1 cellular context compared by ENCODE assay signal in the genomic region with DNA sequence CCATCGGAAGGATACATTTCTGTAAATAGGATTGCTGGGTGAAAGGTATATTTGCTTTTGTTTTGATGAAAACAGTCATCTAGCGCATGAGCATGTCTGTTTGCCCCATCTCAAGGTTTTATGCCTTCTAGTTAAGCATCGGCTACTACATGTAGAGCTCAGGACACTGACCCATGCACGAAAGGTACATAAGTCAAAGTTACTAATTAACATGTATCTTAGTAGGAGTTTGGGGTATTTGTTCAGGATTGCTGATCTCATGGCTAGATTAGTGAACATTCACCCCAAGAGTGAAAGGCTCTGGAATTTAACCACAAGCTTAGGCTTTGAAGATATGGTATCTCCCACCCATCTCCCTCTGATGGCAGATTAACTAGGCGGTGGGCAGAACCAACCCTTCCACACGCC.
TF ChIP-seq lines count a peak whose summit lies in the region.

No MANE protein-coding gene starts in this region.

TF ChIP-seq in HepG2, 621 proteins besides CTCF, POLR2A, EP300 and RAD21 (continued from another document and continues in another):
- TF ChIP-seq, protein P1, sequence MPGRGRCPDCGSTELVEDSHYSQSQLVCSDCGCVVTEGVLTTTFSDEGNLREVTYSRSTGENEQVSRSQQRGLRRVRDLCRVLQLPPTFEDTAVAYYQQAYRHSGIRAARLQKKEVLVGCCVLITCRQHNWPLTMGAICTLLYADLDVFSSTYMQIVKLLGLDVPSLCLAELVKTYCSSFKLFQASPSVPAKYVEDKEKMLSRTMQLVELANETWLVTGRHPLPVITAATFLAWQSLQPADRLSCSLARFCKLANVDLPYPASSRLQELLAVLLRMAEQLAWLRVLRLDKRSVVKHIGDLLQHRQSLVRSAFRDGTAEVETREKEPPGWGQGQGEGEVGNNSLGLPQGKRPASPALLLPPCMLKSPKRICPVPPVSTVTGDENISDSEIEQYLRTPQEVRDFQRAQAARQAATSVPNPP (CRISPR knock-in tag; IDR thresholded peaks at IDR 0.05): no peak
- TF ChIP-seq FOXA1 (IDR thresholded peaks at IDR 0.05) (no peak), FOXA1 (CRISPR knock-in tag; IDR thresholded peaks at IDR 0.05) (peak; percentile 35), ARNT2 (CRISPR knock-in tag; IDR thresholded peaks at IDR 0.05; ENCODE audit: low read depth) (peak; percentile 10; the same call in 1 of the 2 replicates), ZNF274 (CRISPR knock-in tag; IDR thresholded peaks at IDR 0.05) (no peak), YEATS2 (CRISPR knock-in tag; IDR thresholded peaks at IDR 0.05; ENCODE audit: borderline replicate concordance) (no peak), ZMYM4 (CRISPR knock-in tag; IDR thresholded peaks at IDR 0.05) (no peak), NR1H2 (CRISPR knock-in tag; IDR thresholded peaks at IDR 0.05; ENCODE audit: borderline replicate concordance, low read depth) (no peak), YEATS4 (CRISPR knock-in tag; IDR thresholded peaks at IDR 0.05; ENCODE audit: borderline replicate concordance) (no peak), ZSCAN30 (CRISPR knock-in tag; IDR thresholded peaks at IDR 0.05) (no peak), ZNF3 (CRISPR knock-in tag; IDR thresholded peaks at IDR 0.05) (no peak), ATF7 (IDR thresholded peaks at IDR 0.05) (no peak), ATF7 (CRISPR knock-in tag; IDR thresholded peaks at IDR 0.05) (no peak), ATM (IDR thresholded peaks at IDR 0.05; ENCODE audit: borderline replicate concordance) (no peak), SAP130 (CRISPR knock-in tag; IDR thresholded peaks at IDR 0.05; ENCODE audit: low read depth) (peak; percentile 45; the same call in 1 of the 2 replicates), ZNF746 (CRISPR knock-in tag; IDR thresholded peaks at IDR 0.05) (no peak), MIXL1 (CRISPR knock-in tag; IDR thresholded peaks at IDR 0.05) (peak; percentile 85), JARID2 (CRISPR knock-in tag; IDR thresholded peaks at IDR 0.05; ENCODE audit: insufficient replicate concordance) (no peak), FOXC1 (CRISPR knock-in tag; IDR thresholded peaks at IDR 0.05; ENCODE audit: borderline replicate concordance) (no peak), RAD51 (IDR thresholded peaks at IDR 0.05; ENCODE audit: borderline replicate concordance) (no peak), ZNF251 (CRISPR knock-in tag; IDR thresholded peaks at IDR 0.05) (no peak), MBNL3 (CRISPR knock-in tag; conservative IDR thresholded peaks at IDR 0.05) (no peak), ZNF333 (CRISPR knock-in tag; IDR thresholded peaks at IDR 0.05; ENCODE audit: borderline replicate concordance) (no peak), DR1 (CRISPR knock-in tag; IDR thresholded peaks at IDR 0.05) (no peak), ZNF777 (CRISPR knock-in tag; IDR thresholded peaks at IDR 0.05) (no peak), STAT5B (CRISPR knock-in tag; IDR thresholded peaks at IDR 0.05) (no peak), ZSCAN12 (CRISPR knock-in tag; IDR thresholded peaks at IDR 0.05) (no peak), CBX5 (CRISPR knock-in tag; IDR thresholded peaks at IDR 0.05; ENCODE audit: borderline replicate concordance) (no peak), MED1 (CRISPR knock-in tag; IDR thresholded peaks at IDR 0.05) (peak; percentile 37), SIX1 (CRISPR knock-in tag; IDR thresholded peaks at IDR 0.05; ENCODE audit: borderline replicate concordance) (peak; percentile 5; the same call in 1 of the 2 replicates), PTBP1 (IDR thresholded peaks at IDR 0.05; ENCODE audit: low read depth, low read length, poor library complexity, severe bottlenecking) (no peak), PHF21A (CRISPR knock-in tag; IDR thresholded peaks at IDR 0.05) (peak; percentile 17; the same call in 1 of the 2 replicates), ZNF605 (CRISPR knock-in tag; IDR thresholded peaks at IDR 0.05) (no peak), HMG20B (CRISPR knock-in tag; conservative IDR thresholded peaks at IDR 0.05) (no peak), KDM3A (CRISPR knock-in tag; IDR thresholded peaks at IDR 0.05; ENCODE audit: low read depth) (no peak), MIER3 (CRISPR knock-in tag; IDR thresholded peaks at IDR 0.05; ENCODE audit: borderline replicate concordance) (peak; percentile 66; the same call in 1 of the 2 replicates), HNRNPL (IDR thresholded peaks at IDR 0.05; ENCODE audit: low read depth, low read length) (no peak), GZF1 (CRISPR knock-in tag; IDR thresholded peaks at IDR 0.05) (no peak), RBAK (CRISPR knock-in tag; IDR thresholded peaks at IDR 0.05) (no peak), ZFY (CRISPR knock-in tag; IDR thresholded peaks at IDR 0.05) (no peak), KMT2A (CRISPR knock-in tag; IDR thresholded peaks at IDR 0.05) (no peak), CBX1 (IDR thresholded peaks at IDR 0.05; ENCODE audit: low read depth) (no peak)
- TF ChIP-seq, protein P2, sequence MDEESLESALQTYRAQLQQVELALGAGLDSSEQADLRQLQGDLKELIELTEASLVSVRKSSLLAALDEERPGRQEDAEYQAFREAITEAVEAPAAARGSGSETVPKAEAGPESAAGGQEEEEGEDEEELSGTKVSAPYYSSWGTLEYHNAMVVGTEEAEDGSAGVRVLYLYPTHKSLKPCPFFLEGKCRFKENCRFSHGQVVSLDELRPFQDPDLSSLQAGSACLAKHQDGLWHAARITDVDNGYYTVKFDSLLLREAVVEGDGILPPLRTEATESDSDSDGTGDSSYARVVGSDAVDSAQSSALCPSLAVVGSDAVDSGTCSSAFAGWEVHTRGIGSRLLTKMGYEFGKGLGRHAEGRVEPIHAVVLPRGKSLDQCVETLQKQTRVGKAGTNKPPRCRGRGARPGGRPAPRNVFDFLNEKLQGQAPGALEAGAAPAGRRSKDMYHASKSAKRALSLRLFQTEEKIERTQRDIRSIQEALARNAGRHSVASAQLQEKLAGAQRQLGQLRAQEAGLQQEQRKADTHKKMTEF (CRISPR knock-in tag; IDR thresholded peaks at IDR 0.05): peak; percentile 46; the same call in 1 of the 2 replicates
- TF ChIP-seq, protein P3, sequence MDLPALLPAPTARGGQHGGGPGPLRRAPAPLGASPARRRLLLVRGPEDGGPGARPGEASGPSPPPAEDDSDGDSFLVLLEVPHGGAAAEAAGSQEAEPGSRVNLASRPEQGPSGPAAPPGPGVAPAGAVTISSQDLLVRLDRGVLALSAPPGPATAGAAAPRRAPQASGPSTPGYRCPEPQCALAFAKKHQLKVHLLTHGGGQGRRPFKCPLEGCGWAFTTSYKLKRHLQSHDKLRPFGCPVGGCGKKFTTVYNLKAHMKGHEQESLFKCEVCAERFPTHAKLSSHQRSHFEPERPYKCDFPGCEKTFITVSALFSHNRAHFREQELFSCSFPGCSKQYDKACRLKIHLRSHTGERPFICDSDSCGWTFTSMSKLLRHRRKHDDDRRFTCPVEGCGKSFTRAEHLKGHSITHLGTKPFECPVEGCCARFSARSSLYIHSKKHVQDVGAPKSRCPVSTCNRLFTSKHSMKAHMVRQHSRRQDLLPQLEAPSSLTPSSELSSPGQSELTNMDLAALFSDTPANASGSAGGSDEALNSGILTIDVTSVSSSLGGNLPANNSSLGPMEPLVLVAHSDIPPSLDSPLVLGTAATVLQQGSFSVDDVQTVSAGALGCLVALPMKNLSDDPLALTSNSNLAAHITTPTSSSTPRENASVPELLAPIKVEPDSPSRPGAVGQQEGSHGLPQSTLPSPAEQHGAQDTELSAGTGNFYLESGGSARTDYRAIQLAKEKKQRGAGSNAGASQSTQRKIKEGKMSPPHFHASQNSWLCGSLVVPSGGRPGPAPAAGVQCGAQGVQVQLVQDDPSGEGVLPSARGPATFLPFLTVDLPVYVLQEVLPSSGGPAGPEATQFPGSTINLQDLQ (CRISPR knock-in tag; IDR thresholded peaks at IDR 0.05): no peak
- TF ChIP-seq, protein P4, sequence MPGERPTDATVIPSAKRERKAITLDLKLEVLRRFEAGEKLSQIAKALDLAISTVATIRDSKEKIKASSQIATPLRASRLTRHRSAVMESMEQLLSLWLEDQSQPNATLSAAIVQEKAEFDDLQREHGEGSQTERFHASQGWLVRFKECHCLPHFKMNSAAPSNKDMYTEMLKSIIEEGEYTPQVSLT (CRISPR knock-in tag; IDR thresholded peaks at IDR 0.05; ENCODE audit: borderline replicate concordance, low read depth): no peak
- TF ChIP-seq, protein P5, sequence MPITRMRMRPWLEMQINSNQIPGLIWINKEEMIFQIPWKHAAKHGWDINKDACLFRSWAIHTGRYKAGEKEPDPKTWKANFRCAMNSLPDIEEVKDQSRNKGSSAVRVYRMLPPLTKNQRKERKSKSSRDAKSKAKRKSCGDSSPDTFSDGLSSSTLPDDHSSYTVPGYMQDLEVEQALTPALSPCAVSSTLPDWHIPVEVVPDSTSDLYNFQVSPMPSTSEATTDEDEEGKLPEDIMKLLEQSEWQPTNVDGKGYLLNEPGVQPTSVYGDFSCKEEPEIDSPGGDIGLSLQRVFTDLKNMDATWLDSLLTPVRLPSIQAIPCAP (CRISPR knock-in tag; IDR thresholded peaks at IDR 0.05; ENCODE audit: low read depth): no peak
- TF ChIP-seq, protein P6, sequence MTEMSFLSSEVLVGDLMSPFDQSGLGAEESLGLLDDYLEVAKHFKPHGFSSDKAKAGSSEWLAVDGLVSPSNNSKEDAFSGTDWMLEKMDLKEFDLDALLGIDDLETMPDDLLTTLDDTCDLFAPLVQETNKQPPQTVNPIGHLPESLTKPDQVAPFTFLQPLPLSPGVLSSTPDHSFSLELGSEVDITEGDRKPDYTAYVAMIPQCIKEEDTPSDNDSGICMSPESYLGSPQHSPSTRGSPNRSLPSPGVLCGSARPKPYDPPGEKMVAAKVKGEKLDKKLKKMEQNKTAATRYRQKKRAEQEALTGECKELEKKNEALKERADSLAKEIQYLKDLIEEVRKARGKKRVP (CRISPR knock-in tag; IDR thresholded peaks at IDR 0.05): no peak
- TF ChIP-seq, protein P7, sequence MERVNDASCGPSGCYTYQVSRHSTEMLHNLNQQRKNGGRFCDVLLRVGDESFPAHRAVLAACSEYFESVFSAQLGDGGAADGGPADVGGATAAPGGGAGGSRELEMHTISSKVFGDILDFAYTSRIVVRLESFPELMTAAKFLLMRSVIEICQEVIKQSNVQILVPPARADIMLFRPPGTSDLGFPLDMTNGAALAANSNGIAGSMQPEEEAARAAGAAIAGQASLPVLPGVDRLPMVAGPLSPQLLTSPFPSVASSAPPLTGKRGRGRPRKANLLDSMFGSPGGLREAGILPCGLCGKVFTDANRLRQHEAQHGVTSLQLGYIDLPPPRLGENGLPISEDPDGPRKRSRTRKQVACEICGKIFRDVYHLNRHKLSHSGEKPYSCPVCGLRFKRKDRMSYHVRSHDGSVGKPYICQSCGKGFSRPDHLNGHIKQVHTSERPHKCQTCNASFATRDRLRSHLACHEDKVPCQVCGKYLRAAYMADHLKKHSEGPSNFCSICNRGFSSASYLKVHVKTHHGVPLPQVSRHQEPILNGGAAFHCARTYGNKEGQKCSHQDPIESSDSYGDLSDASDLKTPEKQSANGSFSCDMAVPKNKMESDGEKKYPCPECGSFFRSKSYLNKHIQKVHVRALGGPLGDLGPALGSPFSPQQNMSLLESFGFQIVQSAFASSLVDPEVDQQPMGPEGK (CRISPR knock-in tag; IDR thresholded peaks at IDR 0.05): peak; percentile 9; the same call in 1 of the 2 replicates
- TF ChIP-seq, protein P8, sequence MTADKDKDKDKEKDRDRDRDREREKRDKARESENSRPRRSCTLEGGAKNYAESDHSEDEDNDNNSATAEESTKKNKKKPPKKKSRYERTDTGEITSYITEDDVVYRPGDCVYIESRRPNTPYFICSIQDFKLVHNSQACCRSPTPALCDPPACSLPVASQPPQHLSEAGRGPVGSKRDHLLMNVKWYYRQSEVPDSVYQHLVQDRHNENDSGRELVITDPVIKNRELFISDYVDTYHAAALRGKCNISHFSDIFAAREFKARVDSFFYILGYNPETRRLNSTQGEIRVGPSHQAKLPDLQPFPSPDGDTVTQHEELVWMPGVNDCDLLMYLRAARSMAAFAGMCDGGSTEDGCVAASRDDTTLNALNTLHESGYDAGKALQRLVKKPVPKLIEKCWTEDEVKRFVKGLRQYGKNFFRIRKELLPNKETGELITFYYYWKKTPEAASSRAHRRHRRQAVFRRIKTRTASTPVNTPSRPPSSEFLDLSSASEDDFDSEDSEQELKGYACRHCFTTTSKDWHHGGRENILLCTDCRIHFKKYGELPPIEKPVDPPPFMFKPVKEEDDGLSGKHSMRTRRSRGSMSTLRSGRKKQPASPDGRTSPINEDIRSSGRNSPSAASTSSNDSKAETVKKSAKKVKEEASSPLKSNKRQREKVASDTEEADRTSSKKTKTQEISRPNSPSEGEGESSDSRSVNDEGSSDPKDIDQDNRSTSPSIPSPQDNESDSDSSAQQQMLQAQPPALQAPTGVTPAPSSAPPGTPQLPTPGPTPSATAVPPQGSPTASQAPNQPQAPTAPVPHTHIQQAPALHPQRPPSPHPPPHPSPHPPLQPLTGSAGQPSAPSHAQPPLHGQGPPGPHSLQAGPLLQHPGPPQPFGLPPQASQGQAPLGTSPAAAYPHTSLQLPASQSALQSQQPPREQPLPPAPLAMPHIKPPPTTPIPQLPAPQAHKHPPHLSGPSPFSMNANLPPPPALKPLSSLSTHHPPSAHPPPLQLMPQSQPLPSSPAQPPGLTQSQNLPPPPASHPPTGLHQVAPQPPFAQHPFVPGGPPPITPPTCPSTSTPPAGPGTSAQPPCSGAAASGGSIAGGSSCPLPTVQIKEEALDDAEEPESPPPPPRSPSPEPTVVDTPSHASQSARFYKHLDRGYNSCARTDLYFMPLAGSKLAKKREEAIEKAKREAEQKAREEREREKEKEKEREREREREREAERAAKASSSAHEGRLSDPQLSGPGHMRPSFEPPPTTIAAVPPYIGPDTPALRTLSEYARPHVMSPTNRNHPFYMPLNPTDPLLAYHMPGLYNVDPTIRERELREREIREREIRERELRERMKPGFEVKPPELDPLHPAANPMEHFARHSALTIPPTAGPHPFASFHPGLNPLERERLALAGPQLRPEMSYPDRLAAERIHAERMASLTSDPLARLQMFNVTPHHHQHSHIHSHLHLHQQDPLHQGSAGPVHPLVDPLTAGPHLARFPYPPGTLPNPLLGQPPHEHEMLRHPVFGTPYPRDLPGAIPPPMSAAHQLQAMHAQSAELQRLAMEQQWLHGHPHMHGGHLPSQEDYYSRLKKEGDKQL (CRISPR knock-in tag; IDR thresholded peaks at IDR 0.05; ENCODE audit: low read depth): no peak; the same call in 1 of the 2 replicates
- TF ChIP-seq, protein P9, sequence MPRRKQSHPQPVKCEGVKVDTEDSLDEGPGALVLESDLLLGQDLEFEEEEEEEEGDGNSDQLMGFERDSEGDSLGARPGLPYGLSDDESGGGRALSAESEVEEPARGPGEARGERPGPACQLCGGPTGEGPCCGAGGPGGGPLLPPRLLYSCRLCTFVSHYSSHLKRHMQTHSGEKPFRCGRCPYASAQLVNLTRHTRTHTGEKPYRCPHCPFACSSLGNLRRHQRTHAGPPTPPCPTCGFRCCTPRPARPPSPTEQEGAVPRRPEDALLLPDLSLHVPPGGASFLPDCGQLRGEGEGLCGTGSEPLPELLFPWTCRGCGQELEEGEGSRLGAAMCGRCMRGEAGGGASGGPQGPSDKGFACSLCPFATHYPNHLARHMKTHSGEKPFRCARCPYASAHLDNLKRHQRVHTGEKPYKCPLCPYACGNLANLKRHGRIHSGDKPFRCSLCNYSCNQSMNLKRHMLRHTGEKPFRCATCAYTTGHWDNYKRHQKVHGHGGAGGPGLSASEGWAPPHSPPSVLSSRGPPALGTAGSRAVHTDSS (CRISPR knock-in tag; conservative IDR thresholded peaks at IDR 0.05): no peak
- TF ChIP-seq, protein P10, sequence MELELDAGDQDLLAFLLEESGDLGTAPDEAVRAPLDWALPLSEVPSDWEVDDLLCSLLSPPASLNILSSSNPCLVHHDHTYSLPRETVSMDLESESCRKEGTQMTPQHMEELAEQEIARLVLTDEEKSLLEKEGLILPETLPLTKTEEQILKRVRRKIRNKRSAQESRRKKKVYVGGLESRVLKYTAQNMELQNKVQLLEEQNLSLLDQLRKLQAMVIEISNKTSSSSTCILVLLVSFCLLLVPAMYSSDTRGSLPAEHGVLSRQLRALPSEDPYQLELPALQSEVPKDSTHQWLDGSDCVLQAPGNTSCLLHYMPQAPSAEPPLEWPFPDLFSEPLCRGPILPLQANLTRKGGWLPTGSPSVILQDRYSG (CRISPR knock-in tag; IDR thresholded peaks at IDR 0.05): no peak
